ENCODE assay signal across 20 cellular contexts in the genomic region with DNA sequence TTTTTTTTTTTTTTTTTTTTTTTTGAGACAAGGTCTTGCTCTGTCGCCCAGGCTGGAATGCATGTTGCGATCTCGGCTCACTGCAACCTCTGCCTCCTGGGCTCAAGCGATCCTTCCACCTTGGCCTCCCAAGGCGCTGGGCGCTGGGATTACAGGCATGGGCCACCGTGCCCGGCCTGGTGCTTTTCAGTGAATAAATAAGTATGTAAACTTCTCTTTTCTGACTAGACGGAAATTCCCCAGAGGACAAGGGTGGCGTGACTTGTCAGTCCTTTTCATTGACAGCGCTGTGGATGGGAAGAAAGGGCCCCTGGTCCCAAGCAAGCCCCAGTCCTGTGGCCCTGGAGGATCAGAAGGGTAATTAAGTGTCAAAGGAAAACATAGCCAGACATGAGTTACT. TPM values are rescaled to one million over a fixed set of nuclear protein-coding genes. Genes with fewer than 3 reads are reported as not detected.
A peak's percentile ranks its signal among the peaks of the same experiment; 100 is the strongest.
DNase-seq lines count a peak whose midpoint lies in the region; FAIRE-seq and TF ChIP-seq lines count a peak whose summit lies in the region.
"Had no signal": no experiment of that assay in that cellular context is flagged by ENCODE, and none has a peak within 500 bp of the region (broad histone marks: within the 10 kb centered on the region; RNA-seq: fewer than 3 reads in every experiment).

No MANE protein-coding gene starts in this region.

- no peak for TF ChIP-seq CTCF in dorsolateral prefrontal cortex (IDR thresholded peaks at IDR 0.05 in 54 of 56, conservative IDR thresholded peaks at IDR 0.05 in 2 of 56; ENCODE audit: low read depth in 1 of 56, partially characterized antibody in 56 of 56)

- no peaks in the 10 kb centered on the region for H3K9me3 Mint-ChIP-seq in IgD-negative memory B cell

- H3K36me3 Mint-ChIP-seq in IgD-negative memory B cell = no peaks in the 10 kb centered on the region
- H3K36me3 Mint-ChIP-seq: activated CD8-positive, alpha-beta memory T cell treated with anti-CD3 and anti-CD28 coated beads, Interleukin-2, amount 10 ng/mL, durations not matched to agents 7 days and 5 days had no signal

- H3K4me1 Mint-ChIP-seq in IgD-negative memory B cell = peaks cover 9 to 14% (median 11%) of the 10 kb centered on the region in 3 donors

- H3K27me3 ChIP-seq in dorsolateral prefrontal cortex = no peaks in the 10 kb centered on the region
- H3K27me3 ChIP-seq: BE2C, body of pancreas, sigmoid colon had no signal

- peak overlapping the region in 2 of 3 donors; percentile 1 to 76 for H3K27ac Mint-ChIP-seq in IgD-negative memory B cell
- H3K27ac Mint-ChIP-seq: activated CD8-positive, alpha-beta memory T cell treated with anti-CD3 and anti-CD28 coated beads, Interleukin-2, amount 10 ng/mL, durations not matched to agents 7 days and 5 days had no signal

- H3K4me3 Mint-ChIP-seq in IgD-negative memory B cell = peak overlapping the region in 1 of 4 donors; percentile 7
- H3K4me3 Mint-ChIP-seq: activated CD8-positive, alpha-beta memory T cell treated with anti-CD3 and anti-CD28 coated beads, Interleukin-2, amount 10 ng/mL, durations not matched to agents 7 days and 5 days had no signal

- TF ChIP-seq POLR2A in GM12891 (IDR thresholded peaks at IDR 0.05; ENCODE audit: low read depth, low read length) = no peak

- intact Hi-C loops in dorsolateral prefrontal cortex (cut with DNase I) = no loop called here

- H3K27ac ChIP-seq in dorsolateral prefrontal cortex = no peak overlapping the region
- H3K27ac ChIP-seq: body of pancreas, sigmoid colon, thoracic aorta had no signal

- FAIRE-seq in GM12891 (lab: Jason Lieb, UNC) = peak; percentile 45
- FAIRE-seq: islet of Langerhans had no signal

- no peak overlapping the region for H3K4me3 ChIP-seq in dorsolateral prefrontal cortex
- H3K4me3 ChIP-seq: body of pancreas, sigmoid colon, thoracic aorta had no signal

- peaks cover 3% of the 10 kb centered on the region for H3K27me3 Mint-ChIP-seq in IgD-negative memory B cell
- H3K27me3 Mint-ChIP-seq: activated CD8-positive, alpha-beta memory T cell treated with anti-CD3 and anti-CD28 coated beads, Interleukin-2, amount 10 ng/mL, durations not matched to agents 7 days and 5 days had no signal

- DNase-seq in GM12891 (ENCODE audit: insufficient read length, low spot score) (no peak), UCSD-AML1 (lab: John Stamatoyannopoulos, UW; ENCODE audit: unreplicated experiment) (peak; percentile 53), pons (ENCODE audit: low spot score) (peak; percentile 33), dorsolateral prefrontal cortex (no peak), nucleus accumbens (lab: John Stamatoyannopoulos, UW) (no peak), NCI-H1930 (lab: John Stamatoyannopoulos, UW) (no peak)
- DNase-seq: activated CD8-positive, alpha-beta memory T cell treated with anti-CD3 and anti-CD28 coated beads, Interleukin-2, amount 10 ng/mL, durations not matched to agents 7 days and 5 days; activated naive CD4-positive, alpha-beta T cell; BE2C; body of pancreas; DMS153; HCEC 1CT; Kasumi-1; NCI-H510A treated with DMSO at 0.1 percent for 48 hours; sigmoid colon; stimulated activated CD4-positive, alpha-beta T cell treated with anti-CD3 and anti-CD28 coated beads, Interleukin-2, amount 100 ng/mL, for 24 hours had no signal

TF ChIP-seq in GM12891, 5 proteins besides CTCF, POLR2A, EP300 and RAD21:
- TF ChIP-seq SPI1 (IDR thresholded peaks at IDR 0.05; ENCODE audit: low read depth, low read length) (no peak), POU2F2 (IDR thresholded peaks at IDR 0.05; ENCODE audit: low read depth, low read length) (no peak), PAX5 (IDR thresholded peaks at IDR 0.05; ENCODE audit: insufficient read depth, low read length, severe bottlenecking) (no peak), POLR2AphosphoS5 (IDR thresholded peaks at IDR 0.05; ENCODE audit: low read depth, low read length) (no peak), TAF1 (IDR thresholded peaks at IDR 0.05; ENCODE audit: low read depth, low read length) (no peak)

RNA-seq across cellular contexts. Expression of gene SPN, which starts 9.6 kb away (rescaled TPM):
- 76.7 TPM for polyA plus RNA-seq in GM12891 (2012; ENCODE audit: low read depth, missing spikeins)
- 11.0 TPM for polyA plus RNA-seq in IgD-negative memory B cell
- total RNA-seq in dorsolateral prefrontal cortex = 1 to 10 TPM in 105 of 120 experiments, under 1 TPM in 15; 0.46 to 6.2 (median 2.1) TPM
- total RNA-seq: RPMI7951 had no signal

RNA-seq across cellular contexts. Expression of gene QPRT, which starts 25.5 kb away (rescaled TPM):
- 38.4 TPM for polyA plus RNA-seq in GM12891 (2012; ENCODE audit: low read depth, missing spikeins)
- not detected for polyA plus RNA-seq in IgD-negative memory B cell
- total RNA-seq in dorsolateral prefrontal cortex = 10 to 100 TPM; 10.1 to 29.5 (median 18.0) TPM

Comparison
In these comparisons a context has a peak if more than half of its experiments do, and no peak if none do; other contexts are left out.
1. DNase-seq: peak in UCSD-AML1 (single experiment) and pons (single experiment); none in GM12891 (single experiment), dorsolateral prefrontal cortex (0 of 10), nucleus accumbens (0 of 56) and NCI-H1930 (0 of 2).